ENCODE assay signal across 8 cellular contexts in genomic region chr20:20466341-20466879, GRCh38.
A peak's percentile ranks its signal among the peaks of the same experiment; 100 is the strongest.
DNase-seq lines count a peak whose midpoint lies in the region; ATAC-seq and TF ChIP-seq lines count a peak whose summit lies in the region.

No MANE protein-coding gene starts in this region.

- ATAC-seq in GM19455 (IDR thresholded peaks at IDR 0.05; ENCODE audit: unreplicated experiment) (peak; percentile 81), HG03457 (IDR thresholded peaks at IDR 0.05; ENCODE audit: unreplicated experiment) (peak; percentile 85)

- intact Hi-C loops in head of caudate nucleus (cut with DNase I), result loop anchor here (10.0 kb wide), 1 partner anchor 98 kb away; no protein-coding TSS in a partner anchor

- TF ChIP-seq CTCF in GM12865 (IDR thresholded peaks at IDR 0.05; ENCODE audit: insufficient read depth, low read depth, low read length, missing control alignments), result no peak

- no peak overlapping the region for H3K4me3 ChIP-seq in GM12865 (ENCODE audit: low read depth, low read length)

- DNase-seq in GM12865 (ENCODE audit: low read depth), result peak; percentile 91
- DNase-seq in amniotic epithelial cell (ENCODE audit: low read depth), result peak; percentile 94
- no peak for DNase-seq in middle frontal gyrus (ENCODE audit: extremely low spot score, low spot score)
- no peak for DNase-seq in KG1 (lab: John Stamatoyannopoulos, UW)
- no peak for DNase-seq in head of caudate nucleus
- no peak for DNase-seq in T1000 (lab: John Stamatoyannopoulos, UW)

Comparison
In these comparisons a context has a peak if more than half of its experiments do, and no peak if none do; other contexts are left out.
1. DNase-seq: peak in GM12865 (single experiment) and amniotic epithelial cell (single experiment); none in middle frontal gyrus (single experiment), KG1 (single experiment), head of caudate nucleus (0 of 42) and T1000 (single experiment).